8 cellular contexts compared by ENCODE assay signal in genomic region chr1:155648207-155649147, GRCh38. TPM values are rescaled to one million over a fixed set of nuclear protein-coding genes. Genes with fewer than 3 reads are reported as not detected.
DNase-seq lines count a peak whose midpoint lies in the region; ATAC-seq, FAIRE-seq and TF ChIP-seq lines count a peak whose summit lies in the region.

No MANE protein-coding gene starts in this region.

- POLR2A ChIA-PET in CD8-positive, alpha-beta memory T cell (lab: Charles Lee) = interaction anchor here (0.7 kb wide), 1 partner anchor 76 kb away, joined by 7 read pairs; no protein-coding TSS in a partner anchor

- no peaks in the 10 kb centered on the region for H3K36me3 ChIP-seq in left ventricle myocardium inferior
- H3K36me3 ChIP-seq in CD8-positive, alpha-beta memory T cell (ENCODE audit: insufficient read depth, low read length) = no peaks in the 10 kb centered on the region

- H3K4me3 Mint-ChIP-seq in CD8-positive, alpha-beta memory T cell = no peak overlapping the region
- no peak overlapping the region for H3K4me3 Mint-ChIP-seq in activated T-helper 1 cell treated with anti-CD3 and anti-CD28 coated beads, Interleukin-12 subunit alpha, Interleukin-12 subunit beta, Interleukin-2, Interleukin-4 antibody, amounts not matched to agents 30 ng/mL and 10 ng/mL and 1 ng/mL, durations not matched to agents 14 hours and 24 hours and 36 hours

- H3K4me1 Mint-ChIP-seq in CD8-positive, alpha-beta memory T cell = no peaks in the 10 kb centered on the region
- H3K4me1 Mint-ChIP-seq in activated T-helper 1 cell treated with anti-CD3 and anti-CD28 coated beads, Interleukin-12 subunit alpha, Interleukin-12 subunit beta, Interleukin-2, Interleukin-4 antibody, amounts not matched to agents 30 ng/mL and 10 ng/mL and 1 ng/mL, durations not matched to agents 14 hours and 24 hours and 36 hours (ENCODE audit: low read depth) = no peaks in the 10 kb centered on the region

- no peak for FAIRE-seq in D721Med (lab: Jason Lieb, UNC)

- H3K27me3 Mint-ChIP-seq in CD8-positive, alpha-beta memory T cell = peaks cover 1 to 4% of the 10 kb centered on the region in 2 donors
- H3K27me3 Mint-ChIP-seq in activated T-helper 1 cell treated with anti-CD3 and anti-CD28 coated beads, Interleukin-12 subunit alpha, Interleukin-12 subunit beta, Interleukin-2, Interleukin-4 antibody, amounts not matched to agents 30 ng/mL and 10 ng/mL and 1 ng/mL, durations not matched to agents 14 hours and 24 hours and 36 hours (ENCODE audit: insufficient read depth) = peaks cover 3% of the 10 kb centered on the region

- no peaks in the 10 kb centered on the region for H3K9me3 Mint-ChIP-seq in CD8-positive, alpha-beta memory T cell
- peaks cover 4% of the 10 kb centered on the region for H3K9me3 Mint-ChIP-seq in activated T-helper 1 cell treated with anti-CD3 and anti-CD28 coated beads, Interleukin-12 subunit alpha, Interleukin-12 subunit beta, Interleukin-2, Interleukin-4 antibody, amounts not matched to agents 30 ng/mL and 10 ng/mL and 1 ng/mL, durations not matched to agents 14 hours and 24 hours and 36 hours

- no peak for ATAC-seq in HG02938 (IDR thresholded peaks at IDR 0.05; ENCODE audit: unreplicated experiment)

- intact Hi-C loops in left ventricle myocardium inferior (cut with micrococcal nuclease) = no loop called here
- intact Hi-C loops in activated T-helper 1 cell treated with anti-CD3 and anti-CD28 coated beads, Interleukin-12 subunit alpha, Interleukin-12 subunit beta, Interleukin-2, Interleukin-4 antibody, amounts not matched to agents 30 ng/mL and 10 ng/mL and 1 ng/mL, durations not matched to agents 14 hours and 24 hours and 36 hours (cut with micrococcal nuclease) = no loop called here

- H3K27ac Mint-ChIP-seq in CD8-positive, alpha-beta memory T cell = peak overlapping the region in 1 of 8 donors; percentile 25
- H3K27ac Mint-ChIP-seq in activated T-helper 1 cell treated with anti-CD3 and anti-CD28 coated beads, Interleukin-12 subunit alpha, Interleukin-12 subunit beta, Interleukin-2, Interleukin-4 antibody, amounts not matched to agents 30 ng/mL and 10 ng/mL and 1 ng/mL, durations not matched to agents 14 hours and 24 hours and 36 hours = no peak overlapping the region

- DNase-seq in D721Med (ENCODE audit: insufficient read length, low spot score) (no peak), M059J (ENCODE audit: low read depth) (peak; percentile 92), left ventricle myocardium inferior (no peak)
- DNase-seq in CD8-positive, alpha-beta memory T cell = no peak
- DNase-seq in activated T-helper 1 cell treated with anti-CD3 and anti-CD28 coated beads, Interleukin-12 subunit alpha, Interleukin-12 subunit beta, Interleukin-2, Interleukin-4 antibody, amounts not matched to agents 30 ng/mL and 10 ng/mL and 1 ng/mL, durations not matched to agents 14 hours and 24 hours and 36 hours (ENCODE audit: low spot score) = no peak

- CTCF ChIA-PET in CD8-positive, alpha-beta memory T cell (lab: Charles Lee) = no interaction called here

- peaks cover 5% of the 10 kb centered on the region for H3K9me3 ChIP-seq in left ventricle myocardium inferior (replicated peaks)
- no peaks in the 10 kb centered on the region for H3K9me3 ChIP-seq in CD8-positive, alpha-beta memory T cell (ENCODE audit: low read length)

- peaks cover 6% of the 10 kb centered on the region for H3K27me3 ChIP-seq in left ventricle myocardium inferior (ENCODE audit: low read depth)
- no peaks in the 10 kb centered on the region for H3K27me3 ChIP-seq in CD8-positive, alpha-beta memory T cell (ENCODE audit: insufficient read depth, low read length, poor library complexity, severe bottlenecking)

- H3K4me3 ChIP-seq in left ventricle myocardium inferior (no peak overlapping the region), skin epidermis (peak overlapping the region in 4 of 7 experiments; percentile 10 to 22 (median 14))
- H3K4me3 ChIP-seq in CD8-positive, alpha-beta memory T cell (ENCODE audit: low read length) = no peak overlapping the region

- H3K27ac ChIP-seq in VCaP (peak overlapping the region; percentile 41), left ventricle myocardium inferior (replicated peaks) (no peak overlapping the region), skin epidermis (peak overlapping the region in 15 of 21 experiments; percentile 29 to 75 (median 64))
- H3K27ac ChIP-seq in CD8-positive, alpha-beta memory T cell (ENCODE audit: low read depth, low read length) = no peak overlapping the region

- peaks cover 21% of the 10 kb centered on the region for H3K4me1 ChIP-seq in left ventricle myocardium inferior
- H3K4me1 ChIP-seq in CD8-positive, alpha-beta memory T cell (ENCODE audit: insufficient read depth, low read length) = no peaks in the 10 kb centered on the region

- H3K36me3 Mint-ChIP-seq in CD8-positive, alpha-beta memory T cell = peaks cover 0 to 3% (median 0%) of the 10 kb centered on the region in 3 donors
- no peaks in the 10 kb centered on the region for H3K36me3 Mint-ChIP-seq in activated T-helper 1 cell treated with anti-CD3 and anti-CD28 coated beads, Interleukin-12 subunit alpha, Interleukin-12 subunit beta, Interleukin-2, Interleukin-4 antibody, amounts not matched to agents 30 ng/mL and 10 ng/mL and 1 ng/mL, durations not matched to agents 14 hours and 24 hours and 36 hours (ENCODE audit: low read depth)

- TF ChIP-seq CTCF in D721Med (IDR thresholded peaks at IDR 0.05; ENCODE audit: insufficient read depth, missing control alignments) (peak; percentile 52), VCaP (conservative IDR thresholded peaks at IDR 0.05) (peak; percentile 73), left ventricle myocardium inferior (IDR thresholded peaks at IDR 0.05; ENCODE audit: borderline replicate concordance) (peak; percentile 47)

RNA-seq across cellular contexts. Expression of gene MSTO1, which starts 38.5 kb away (rescaled TPM):
- 10.9 and 21.0 TPM in 2 replicates for total RNA-seq in M059J (2014; rRNA removed; shearing (Covaris generic))
- total RNA-seq in left ventricle myocardium inferior = 13.1 TPM
- total RNA-seq in CD8-positive, alpha-beta memory T cell = 10 to 100 TPM; 82.0 to 92.0 TPM
- 19.6 TPM for polyA plus RNA-seq in CD8-positive, alpha-beta memory T cell
- 102 and 109 TPM in 2 replicates for total RNA-seq in activated T-helper 1 cell treated with anti-CD3 and anti-CD28 coated beads, Interleukin-12 subunit alpha, Interleukin-12 subunit beta, Interleukin-2, Interleukin-4 antibody, amounts not matched to agents 30 ng/mL and 10 ng/mL and 1 ng/mL, durations not matched to agents 14 hours and 24 hours and 36 hours

RNA-seq across cellular contexts. Expression of gene YY1AP1, which starts 40.1 kb away (rescaled TPM):
- 61.5 and 63.1 TPM in 2 replicates for total RNA-seq in M059J (2014; rRNA removed; shearing (Covaris generic))
- 60.2 TPM for total RNA-seq in left ventricle myocardium inferior
- total RNA-seq in CD8-positive, alpha-beta memory T cell = 10 to 100 TPM; 59.1 to 62.0 TPM
- 49.7 TPM for polyA plus RNA-seq in CD8-positive, alpha-beta memory T cell
- total RNA-seq in activated T-helper 1 cell treated with anti-CD3 and anti-CD28 coated beads, Interleukin-12 subunit alpha, Interleukin-12 subunit beta, Interleukin-2, Interleukin-4 antibody, amounts not matched to agents 30 ng/mL and 10 ng/mL and 1 ng/mL, durations not matched to agents 14 hours and 24 hours and 36 hours = 62.2 and 64.4 TPM in 2 replicates

RNA-seq across cellular contexts. Expression of gene DAP3, which starts 40.4 kb away (rescaled TPM):
- 116 and 197 TPM in 2 replicates for total RNA-seq in M059J (2014; rRNA removed; shearing (Covaris generic))
- 107 TPM for total RNA-seq in left ventricle myocardium inferior
- total RNA-seq in CD8-positive, alpha-beta memory T cell = 100 to 1,000 TPM; 156 to 160 TPM
- 96.7 TPM for polyA plus RNA-seq in CD8-positive, alpha-beta memory T cell
- total RNA-seq in activated T-helper 1 cell treated with anti-CD3 and anti-CD28 coated beads, Interleukin-12 subunit alpha, Interleukin-12 subunit beta, Interleukin-2, Interleukin-4 antibody, amounts not matched to agents 30 ng/mL and 10 ng/mL and 1 ng/mL, durations not matched to agents 14 hours and 24 hours and 36 hours = 183 and 196 TPM in 2 replicates

Comparison
In these comparisons a context has a peak if more than half of its experiments do, and no peak if none do; other contexts are left out.
1. H3K27ac ChIP-seq: peak in VCaP (single experiment) and skin epidermis (15 of 21); none in left ventricle myocardium inferior (single experiment) and CD8-positive, alpha-beta memory T cell (single experiment).
2. H3K4me3 ChIP-seq: peak in skin epidermis (4 of 7); none in left ventricle myocardium inferior (single experiment) and CD8-positive, alpha-beta memory T cell (single experiment).
3. Peak in every context shown above with its lines, with median percentiles within 50 percentile points of each other: CTCF ChIP-seq.